ENCODE assay signal across 9 cellular contexts in the genomic region with DNA sequence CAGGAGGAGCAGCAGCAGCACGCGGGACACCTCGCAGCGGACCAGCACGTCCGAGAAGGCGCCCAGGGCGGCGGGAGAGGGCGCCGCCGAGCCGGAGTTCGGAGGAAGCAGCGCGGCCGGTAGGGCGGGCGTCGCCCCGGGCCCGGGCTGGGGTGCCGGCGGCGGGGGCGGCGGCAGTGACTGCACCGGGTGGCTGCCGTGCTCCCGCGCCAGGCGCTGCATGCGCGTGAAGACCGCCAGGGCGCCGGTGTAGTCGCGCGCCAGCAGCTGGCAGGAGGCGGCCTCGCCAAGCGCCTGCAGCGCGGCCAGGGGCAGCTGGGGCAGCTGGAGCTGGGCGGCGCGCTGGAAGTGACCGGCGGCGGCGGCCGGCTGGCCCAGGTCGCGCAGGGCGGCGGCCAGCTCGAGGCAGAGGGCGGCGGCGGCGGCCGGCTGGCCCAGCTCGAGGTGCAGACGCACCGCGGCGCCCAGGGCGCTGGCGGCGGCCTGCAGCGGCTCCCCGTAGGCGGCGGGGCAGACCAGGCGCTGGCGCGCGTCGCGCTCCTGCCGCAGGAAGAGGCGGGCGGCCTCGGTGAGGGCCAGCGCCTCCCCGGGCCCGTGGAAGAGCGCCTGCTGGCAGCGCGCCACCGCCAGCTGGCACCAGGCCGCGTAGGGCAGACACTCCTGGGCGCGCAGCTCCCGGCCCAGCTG. TPM values are rescaled to one million over a fixed set of nuclear protein-coding genes. Genes with fewer than 3 reads are reported as not detected.
DNase-seq lines count a peak whose midpoint lies in the region; ATAC-seq and TF ChIP-seq lines count a peak whose summit lies in the region.
"Not testable (repeated sequence)": the region's sequence is repeated elsewhere in the genome, so short reads cannot be mapped to it uniquely, and the experiment has no call there.
"Had no signal": no experiment of that assay in that cellular context is flagged by ENCODE, and none has a peak within 500 bp of the region (broad histone marks: within the 10 kb centered on the region; RNA-seq: fewer than 3 reads in every experiment).

No MANE protein-coding gene starts in this region.

- H3K4me3 ChIP-seq in lung; aorta (ENCODE audit: low read length in 2 of 2): not testable (repeated sequence)

- intact Hi-C loops in aorta (cut with DNase I), result not testable (repeated sequence)

- not testable (repeated sequence) for H3K36me3 ChIP-seq in lung (ENCODE audit: control insufficient read depth in 2 of 2, insufficient read depth in 2 of 2, low read length in 2 of 2); aorta (ENCODE audit: control insufficient read depth in 1 of 2, insufficient read depth in 2 of 2, low read length in 1 of 2)

- H3K9me3 ChIP-seq in lung (ENCODE audit: control insufficient read depth in 2 of 2, insufficient read depth in 1 of 2, low read length in 1 of 2); aorta (ENCODE audit: control insufficient read depth, low read length): not testable (repeated sequence)

- H3K27me3 ChIP-seq in lung (ENCODE audit: control insufficient read depth, insufficient read depth); aorta (ENCODE audit: control insufficient read depth in 1 of 2, insufficient read depth in 2 of 2, low read length in 1 of 2): not testable (repeated sequence)

- H3K9me3 Mint-ChIP-seq in activated naive CD8-positive, alpha-beta T cell treated with anti-CD3 and anti-CD28 coated beads, Interleukin-2, amount 50 U/mL, for 24 hours, result not testable (repeated sequence)

- H3K4me1 Mint-ChIP-seq in activated naive CD8-positive, alpha-beta T cell treated with anti-CD3 and anti-CD28 coated beads, Interleukin-2, amount 50 U/mL, for 24 hours, result not testable (repeated sequence)

- peak; percentile 68 for ATAC-seq in GM18909 (IDR thresholded peaks at IDR 0.05; ENCODE audit: poor library complexity, unreplicated experiment)
- peak; percentile 54 for ATAC-seq in GM21423 (IDR thresholded peaks at IDR 0.05; ENCODE audit: unreplicated experiment)
- ATAC-seq in HG02759 (IDR thresholded peaks at IDR 0.05; ENCODE audit: unreplicated experiment), result peak; percentile 71
- peak; percentile 43 for ATAC-seq in HG03103 (IDR thresholded peaks at IDR 0.05; ENCODE audit: low read depth, unreplicated experiment)
- peak; percentile 53 for ATAC-seq in HG03571 (IDR thresholded peaks at IDR 0.05; ENCODE audit: unreplicated experiment)
- peak; percentile 53 for ATAC-seq in activated naive CD8-positive, alpha-beta T cell treated with anti-CD3 and anti-CD28 coated beads, Interleukin-2, amount 50 U/mL, for 24 hours
- ATAC-seq in lung (ENCODE audit: insufficient read depth, low FRiP score), result peak; percentile 60
- peak; percentile 76 for ATAC-seq in aorta (ENCODE audit: low FRiP score)

- not testable (repeated sequence) for H3K4me3 Mint-ChIP-seq in activated naive CD8-positive, alpha-beta T cell treated with anti-CD3 and anti-CD28 coated beads, Interleukin-2, amount 50 U/mL, for 24 hours

- H3K27me3 Mint-ChIP-seq in activated naive CD8-positive, alpha-beta T cell treated with anti-CD3 and anti-CD28 coated beads, Interleukin-2, amount 50 U/mL, for 24 hours, result not testable (repeated sequence)

- TF ChIP-seq CTCF in lung (IDR thresholded peaks at IDR 0.05; ENCODE audit: control extremely low read depth, extremely low read depth), result not testable (repeated sequence)

- not testable (repeated sequence) for H3K27ac ChIP-seq in lung (ENCODE audit: low read depth in 1 of 2, low read length in 1 of 2); aorta (ENCODE audit: low read depth in 1 of 2, low read length in 2 of 2)

- not testable (repeated sequence) for H3K4me1 ChIP-seq in lung (ENCODE audit: control insufficient read depth in 2 of 2, insufficient read depth in 2 of 2, low read length in 2 of 2); aorta (ENCODE audit: control insufficient read depth in 1 of 2, insufficient read depth in 2 of 2, low read length in 2 of 2)

- not testable (repeated sequence) for DNase-seq in activated naive CD8-positive, alpha-beta T cell treated with anti-CD3 and anti-CD28 coated beads, Interleukin-2, amount 50 U/mL, for 24 hours; lung (ENCODE audit: low spot score); aorta

- not testable (repeated sequence) for H3K36me3 Mint-ChIP-seq in activated naive CD8-positive, alpha-beta T cell treated with anti-CD3 and anti-CD28 coated beads, Interleukin-2, amount 50 U/mL, for 24 hours (ENCODE audit: low read depth)

- no CpG with 5 or more reads among the region's 97 CpGs for WGBS in lung, 2 donors
- WGBS in aorta, 2 donors, result no CpG with 5 or more reads among the region's 97 CpGs

- not testable (repeated sequence) for H3K27ac Mint-ChIP-seq in activated naive CD8-positive, alpha-beta T cell treated with anti-CD3 and anti-CD28 coated beads, Interleukin-2, amount 50 U/mL, for 24 hours

RNA-seq across cellular contexts. Expression of gene F8A3, which starts 0.5 kb away (rescaled TPM):
- total RNA-seq in lung, result 1 to 10 TPM; 3.6 to 6.0 TPM
- polyA plus RNA-seq in lung, result 1 to 10 TPM; 3.2 to 6.4 TPM
- 1 to 10 TPM in 1 of 2 donors, under 1 TPM in 1; 0.39 to 4.1 TPM for total RNA-seq in aorta
- polyA plus RNA-seq in aorta, result 1 to 10 TPM in 1 of 2 donors, not detected in 1; 1.7 TPM
- polyA plus RNA-seq: neural cell had no signal
